9 cellular contexts compared by ENCODE assay signal in the genomic region with DNA sequence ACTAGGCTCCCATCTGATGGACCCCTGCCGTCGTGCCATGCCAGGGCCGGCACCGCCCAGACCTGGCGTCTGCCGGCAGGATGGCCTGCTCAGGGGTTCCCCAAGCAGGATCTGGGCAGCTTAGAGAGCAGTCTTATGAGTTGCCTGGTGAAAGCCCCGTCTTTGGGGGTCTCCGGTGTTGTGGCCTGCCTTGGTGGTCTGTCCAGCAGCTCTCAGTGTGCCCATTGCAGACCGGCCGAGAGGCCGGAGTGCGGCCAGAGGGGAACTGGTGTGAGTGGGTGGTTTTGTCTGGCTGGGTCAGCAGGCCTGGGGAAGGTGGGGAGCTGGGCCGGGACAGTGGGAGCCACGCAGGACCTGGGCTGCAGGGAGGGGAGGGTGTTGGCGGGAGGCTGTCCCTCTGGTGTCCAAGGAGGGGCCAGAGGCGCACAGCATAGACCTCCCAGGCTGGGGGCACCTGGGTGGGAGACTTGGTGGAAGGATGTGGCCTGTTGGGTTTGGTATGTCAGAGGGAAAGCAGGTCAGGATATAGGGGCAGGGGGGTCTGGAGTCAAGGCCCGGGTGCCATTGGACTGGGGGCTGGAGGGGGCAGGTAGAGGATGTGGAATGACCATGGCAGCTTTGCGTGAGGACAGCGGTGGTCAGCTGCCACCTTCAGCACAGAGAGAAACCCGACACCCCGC. TPM values are rescaled to one million over a fixed set of nuclear protein-coding genes. Genes with fewer than 3 reads are reported as not detected.
DNase-seq lines count a peak whose midpoint lies in the region; ATAC-seq and TF ChIP-seq lines count a peak whose summit lies in the region.
"Had no signal": no experiment of that assay in that cellular context is flagged by ENCODE, and none has a peak within 500 bp of the region (broad histone marks: within the 10 kb centered on the region; RNA-seq: fewer than 3 reads in every experiment).

No MANE protein-coding gene starts in this region.

- H3K27ac Mint-ChIP-seq in activated CD4-positive, alpha-beta T cell treated with anti-CD3 and anti-CD28 coated beads, Interleukin-2, amount 10 ng/mL, durations not matched to agents 24 days and 14 days = no peak overlapping the region
- H3K27ac Mint-ChIP-seq in effector memory CD8-positive, alpha-beta T cell = no peak overlapping the region

- WGBS in upper lobe of left lung, 2 donors = 54 to 66% methylated on average over 7 to 21 of the region's 21 CpGs

- peak overlapping the region; percentile 43 for H3K4me3 Mint-ChIP-seq in activated CD4-positive, alpha-beta T cell treated with anti-CD3 and anti-CD28 coated beads, Interleukin-2, amount 10 ng/mL, durations not matched to agents 24 days and 14 days
- H3K4me3 Mint-ChIP-seq in effector memory CD8-positive, alpha-beta T cell = peak overlapping the region; percentile 78 to 80

- H3K36me3 ChIP-seq in mucosa of rectum (ENCODE audit: control insufficient read depth in 2 of 2, insufficient read depth in 2 of 2, low read length in 2 of 2) = no peaks in the 10 kb centered on the region
- no peaks in the 10 kb centered on the region for H3K36me3 ChIP-seq in upper lobe of left lung

- peaks cover 45% of the 10 kb centered on the region for H3K27me3 Mint-ChIP-seq in activated CD4-positive, alpha-beta T cell treated with anti-CD3 and anti-CD28 coated beads, Interleukin-2, amount 10 ng/mL, durations not matched to agents 24 days and 14 days
- H3K27me3 Mint-ChIP-seq in effector memory CD8-positive, alpha-beta T cell = peaks cover 62 to 83% of the 10 kb centered on the region in 2 donors

- no peak for ATAC-seq in effector memory CD8-positive, alpha-beta T cell (replicated peaks)
- ATAC-seq in upper lobe of left lung (ENCODE audit: low FRiP score in 2 of 2) (no peak), GM19463 (IDR thresholded peaks at IDR 0.05; ENCODE audit: unreplicated experiment) (no peak)

- no peaks in the 10 kb centered on the region for H3K9me3 ChIP-seq in mucosa of rectum (ENCODE audit: control insufficient read depth in 2 of 2, low read length in 2 of 2)
- no peaks in the 10 kb centered on the region for H3K9me3 ChIP-seq in upper lobe of left lung

- H3K27ac ChIP-seq in mucosa of rectum (ENCODE audit: low read depth in 2 of 2, low read length in 2 of 2) (no peak overlapping the region), upper lobe of left lung (peak overlapping the region in 1 of 4 donors; percentile 4)

- no peak overlapping the region for H3K9ac ChIP-seq in mucosa of rectum (ENCODE audit: low read depth in 1 of 2, low read length in 2 of 2)

- TF ChIP-seq EP300 in upper lobe of left lung (IDR thresholded peaks at IDR 0.05) = no peak

- no peaks in the 10 kb centered on the region for H3K9me3 Mint-ChIP-seq in activated CD4-positive, alpha-beta T cell treated with anti-CD3 and anti-CD28 coated beads, Interleukin-2, amount 10 ng/mL, durations not matched to agents 24 days and 14 days
- H3K9me3 Mint-ChIP-seq in effector memory CD8-positive, alpha-beta T cell = no peaks in the 10 kb centered on the region

- H3K4me1 Mint-ChIP-seq in activated CD4-positive, alpha-beta T cell treated with anti-CD3 and anti-CD28 coated beads, Interleukin-2, amount 10 ng/mL, durations not matched to agents 24 days and 14 days = peaks cover 3% of the 10 kb centered on the region
- H3K4me1 Mint-ChIP-seq in effector memory CD8-positive, alpha-beta T cell (ENCODE audit: low read depth in 2 of 2) = peaks cover 10 to 20% of the 10 kb centered on the region in 2 donors

- intact Hi-C loops in activated CD4-positive, alpha-beta T cell treated with anti-CD3 and anti-CD28 coated beads, Interleukin-2, amount 10 ng/mL, durations not matched to agents 24 days and 14 days (cut with micrococcal nuclease) = no loop called here

- H3K4me1 ChIP-seq in mucosa of rectum (ENCODE audit: control insufficient read depth in 2 of 2, insufficient read depth in 2 of 2, low read length in 2 of 2) (peaks cover 3 to 4% of the 10 kb centered on the region in 2 donors), upper lobe of left lung (peaks cover 16 to 47% (median 22%) of the 10 kb centered on the region in 4 donors)

- no peak for TF ChIP-seq POLR2A in upper lobe of left lung (IDR thresholded peaks at IDR 0.05)

- TF ChIP-seq CTCF in upper lobe of left lung (IDR thresholded peaks at IDR 0.05) = no peak

- no peaks in the 10 kb centered on the region for H3K36me3 Mint-ChIP-seq in activated CD4-positive, alpha-beta T cell treated with anti-CD3 and anti-CD28 coated beads, Interleukin-2, amount 10 ng/mL, durations not matched to agents 24 days and 14 days (ENCODE audit: low read depth)
- H3K36me3 Mint-ChIP-seq in effector memory CD8-positive, alpha-beta T cell (ENCODE audit: insufficient read depth) = peaks cover 13% of the 10 kb centered on the region

- H3K4me3 ChIP-seq in mucosa of rectum (ENCODE audit: low read length in 2 of 2) (peak overlapping the region; percentile 37 to 55), upper lobe of left lung (peak overlapping the region in 3 of 4 donors; percentile 57 to 63 (median 63))

- DNase-seq in activated CD4-positive, alpha-beta T cell treated with anti-CD3 and anti-CD28 coated beads, Interleukin-2, amount 10 ng/mL, durations not matched to agents 24 days and 14 days = no peak
- no peak for DNase-seq in activated CD4-positive, alpha-beta T cell treated with anti-CD3 and anti-CD28 coated beads for 48 hours
- DNase-seq in effector memory CD8-positive, alpha-beta T cell = no peak
- peak in 1 of 2 donors; percentile 79 for DNase-seq in upper lobe of left lung
- no peak for DNase-seq in HCEC 1CT
- no peak for DNase-seq in hippocampal formation (lab: John Stamatoyannopoulos, UW)
- DNase-seq: AML-193 had no signal

- H3K27me3 ChIP-seq in mucosa of rectum (ENCODE audit: control insufficient read depth in 2 of 2, insufficient read depth in 2 of 2, low read length in 2 of 2) (peaks cover 31 to 38% of the 10 kb centered on the region in 2 donors), upper lobe of left lung (peaks cover 0 to 40% (median 7%) of the 10 kb centered on the region in 4 donors)

RNA-seq across cellular contexts. Expression of a gene that starts 16.5 kb away (rescaled TPM):
- total RNA-seq in activated CD4-positive, alpha-beta T cell treated with anti-CD3 and anti-CD28 coated beads, Interleukin-2, amount 10 ng/mL, durations not matched to agents 24 days and 14 days = 5.9 and 6.6 TPM in 2 replicates
- 10 to 100 TPM; 16.8 to 45.5 (median 33.2) TPM for total RNA-seq in upper lobe of left lung
